ENCODE assay signal across 1 cellular context in the genomic region with DNA sequence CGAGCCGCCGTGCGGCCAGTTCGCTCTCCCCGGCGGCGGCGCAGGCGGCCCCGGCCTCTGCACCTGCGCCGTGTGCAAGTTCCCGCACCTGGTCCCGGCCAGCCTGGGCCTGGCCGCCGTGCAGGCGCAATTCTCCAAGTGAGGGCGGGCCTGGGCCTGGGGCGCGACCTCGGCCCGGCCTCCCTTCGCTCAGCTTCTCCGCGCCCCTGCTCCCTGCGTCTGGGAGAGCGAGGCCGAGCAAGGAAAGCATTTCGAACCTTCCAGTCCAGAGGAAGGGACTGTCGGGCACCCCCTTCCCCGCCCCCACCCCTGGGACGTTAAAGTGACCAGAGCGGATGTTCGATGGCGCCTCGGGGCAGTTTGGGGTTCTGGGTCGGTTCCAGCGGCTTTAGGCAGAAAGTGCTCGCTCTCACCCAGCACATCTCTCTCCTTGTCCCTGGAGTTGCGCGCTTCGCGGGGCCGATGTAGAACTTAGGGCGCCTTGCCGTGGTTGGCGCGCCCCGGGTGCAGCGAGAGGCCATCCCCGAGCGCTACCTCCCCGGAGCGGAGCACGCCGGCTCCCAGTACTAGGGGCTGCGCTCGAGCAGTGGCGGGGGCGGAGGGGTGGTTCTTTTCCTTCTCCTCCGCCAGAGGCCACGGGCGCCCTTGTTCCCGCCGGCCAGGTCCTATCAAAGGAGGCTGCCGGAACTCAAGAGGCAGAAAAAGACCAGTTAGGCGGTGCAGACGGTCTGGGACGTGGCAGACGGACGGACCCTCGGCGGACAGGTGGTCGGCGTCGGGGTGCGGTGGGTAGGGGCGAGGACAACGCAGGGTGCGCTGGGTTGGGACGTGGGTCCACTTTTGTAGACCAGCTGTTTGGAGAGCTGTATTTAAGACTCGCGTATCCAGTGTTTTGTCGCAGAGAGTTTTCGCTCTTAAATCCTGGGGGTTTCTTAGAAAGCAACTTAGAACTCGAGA.
TF ChIP-seq lines count a peak whose summit lies in the region.

No MANE protein-coding gene starts in this region.

TF ChIP-seq in HEK293, 187 proteins besides CTCF, POLR2A, EP300 and RAD21 (continued from another document):
- TF ChIP-seq, protein P1, sequence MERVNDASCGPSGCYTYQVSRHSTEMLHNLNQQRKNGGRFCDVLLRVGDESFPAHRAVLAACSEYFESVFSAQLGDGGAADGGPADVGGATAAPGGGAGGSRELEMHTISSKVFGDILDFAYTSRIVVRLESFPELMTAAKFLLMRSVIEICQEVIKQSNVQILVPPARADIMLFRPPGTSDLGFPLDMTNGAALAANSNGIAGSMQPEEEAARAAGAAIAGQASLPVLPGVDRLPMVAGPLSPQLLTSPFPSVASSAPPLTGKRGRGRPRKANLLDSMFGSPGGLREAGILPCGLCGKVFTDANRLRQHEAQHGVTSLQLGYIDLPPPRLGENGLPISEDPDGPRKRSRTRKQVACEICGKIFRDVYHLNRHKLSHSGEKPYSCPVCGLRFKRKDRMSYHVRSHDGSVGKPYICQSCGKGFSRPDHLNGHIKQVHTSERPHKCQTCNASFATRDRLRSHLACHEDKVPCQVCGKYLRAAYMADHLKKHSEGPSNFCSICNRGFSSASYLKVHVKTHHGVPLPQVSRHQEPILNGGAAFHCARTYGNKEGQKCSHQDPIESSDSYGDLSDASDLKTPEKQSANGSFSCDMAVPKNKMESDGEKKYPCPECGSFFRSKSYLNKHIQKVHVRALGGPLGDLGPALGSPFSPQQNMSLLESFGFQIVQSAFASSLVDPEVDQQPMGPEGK (tag by site-specific recombination; IDR thresholded peaks at IDR 0.05): no peak
- no peak for TF ChIP-seq ZNF701 (tag by site-specific recombination; IDR thresholded peaks at IDR 0.05)
- TF ChIP-seq MEIS1 (CRISPR knock-in tag; IDR thresholded peaks at IDR 0.05; ENCODE audit: borderline replicate concordance): no peak
- TF ChIP-seq, protein P2, sequence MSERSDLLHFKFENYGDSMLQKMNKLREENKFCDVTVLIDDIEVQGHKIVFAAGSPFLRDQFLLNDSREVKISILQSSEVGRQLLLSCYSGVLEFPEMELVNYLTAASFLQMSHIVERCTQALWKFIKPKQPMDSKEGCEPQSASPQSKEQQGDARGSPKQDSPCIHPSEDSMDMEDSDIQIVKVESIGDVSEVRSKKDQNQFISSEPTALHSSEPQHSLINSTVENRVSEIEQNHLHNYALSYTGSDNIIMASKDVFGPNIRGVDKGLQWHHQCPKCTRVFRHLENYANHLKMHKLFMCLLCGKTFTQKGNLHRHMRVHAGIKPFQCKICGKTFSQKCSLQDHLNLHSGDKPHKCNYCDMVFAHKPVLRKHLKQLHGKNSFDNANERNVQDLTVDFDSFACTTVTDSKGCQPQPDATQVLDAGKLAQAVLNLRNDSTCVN (tag by site-specific recombination; optimal IDR thresholded peaks at IDR 0.05): no peak
- TF ChIP-seq SCRT2 (tag by site-specific recombination; IDR thresholded peaks at IDR 0.05): no peak
- no peak for TF ChIP-seq ZNF707 (tag by site-specific recombination; IDR thresholded peaks at IDR 0.05)
- no peak for TF ChIP-seq HOXA7 (CRISPR knock-in tag; IDR thresholded peaks at IDR 0.05; ENCODE audit: borderline replicate concordance)
